ENCODE assay signal across 22 cellular contexts in the genomic region with DNA sequence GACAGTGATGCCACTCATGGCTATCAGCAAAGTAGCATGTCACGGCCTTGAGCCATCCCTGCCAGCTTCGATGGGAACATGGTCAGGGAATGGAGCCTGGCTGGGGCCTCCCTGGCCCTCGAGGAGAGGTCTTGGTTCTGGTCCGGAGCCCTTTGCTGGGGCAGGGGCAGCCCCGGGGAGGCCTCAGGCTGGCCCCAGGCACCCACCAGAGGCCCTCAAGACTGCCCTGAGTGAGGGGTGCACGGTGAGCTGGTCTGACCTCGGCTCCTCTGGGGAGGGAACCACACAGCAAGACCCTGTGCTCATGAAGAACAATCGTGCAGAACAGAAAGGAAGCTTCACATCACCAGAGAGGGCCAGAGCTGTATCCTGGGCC.
"Had no signal": no experiment of that assay in that cellular context is flagged by ENCODE, and none has a peak within 500 bp of the region (broad histone marks: within the 10 kb centered on the region; RNA-seq: fewer than 3 reads in every experiment).

No MANE protein-coding gene starts in this region.

- H3K4me1 Mint-ChIP-seq: activated naive CD4-positive, alpha-beta T cell treated with anti-CD3 and anti-CD28 coated beads, Interleukin-2, amount 50 U/mL, for 24 hours; central memory CD8-positive, alpha-beta T cell; endodermal cell; naive thymus-derived CD8-positive, alpha-beta T cell had no signal

- ATAC-seq: gastroesophageal sphincter; left colon; lower lobe of right lung; naive thymus-derived CD8-positive, alpha-beta T cell; SK-N-SH treated with all-trans-retinoic acid at 6 μM for 48 hours had no signal

- H3K36me3 Mint-ChIP-seq: activated naive CD4-positive, alpha-beta T cell treated with anti-CD3 and anti-CD28 coated beads, Interleukin-2, amount 50 U/mL, for 24 hours; naive thymus-derived CD8-positive, alpha-beta T cell; neural progenitor cell had no signal

- H3K9me3 ChIP-seq: ascending aorta, gastroesophageal sphincter, lower lobe of right lung, prostate gland, tibial artery had no signal

- H3K4me2 ChIP-seq: neural progenitor cell had no signal

- H3K27ac Mint-ChIP-seq: activated naive CD4-positive, alpha-beta T cell treated with anti-CD3 and anti-CD28 coated beads, Interleukin-2, amount 50 U/mL, for 24 hours; activated T-helper 2 cell treated with anti-CD3 and anti-CD28 coated beads, Interferon-gamma antibody, Interleukin-2, Interleukin-4, amounts not matched to agents 10 μg/mL and 5 μg/mL and 100 μg/mL, durations not matched to agents 14 hours and 24 hours and 36 hours; endodermal cell; naive thymus-derived CD8-positive, alpha-beta T cell; neural progenitor cell; stimulated activated naive CD8-positive, alpha-beta T cell treated with anti-CD3 and anti-CD28 coated beads, Interleukin-15, Interleukin-2, amounts not matched to agents 100 ng/mL and 50 ng/mL, for 24 hours had no signal

- H3K27me3 Mint-ChIP-seq: activated naive CD4-positive, alpha-beta T cell treated with anti-CD3 and anti-CD28 coated beads, Interleukin-2, amount 50 U/mL, for 24 hours; central memory CD8-positive, alpha-beta T cell had no signal

- H3K36me3 ChIP-seq: ascending aorta, brain microvascular endothelial cell, gastroesophageal sphincter, lower lobe of right lung, neural progenitor cell, prostate gland, tibial artery had no signal

- H3K9me3 Mint-ChIP-seq: activated naive CD4-positive, alpha-beta T cell treated with anti-CD3 and anti-CD28 coated beads, Interleukin-2, amount 50 U/mL, for 24 hours; activated T-helper 2 cell treated with anti-CD3 and anti-CD28 coated beads, Interferon-gamma antibody, Interleukin-2, Interleukin-4, amounts not matched to agents 10 μg/mL and 5 μg/mL and 100 μg/mL, durations not matched to agents 14 hours and 24 hours and 36 hours; central memory CD8-positive, alpha-beta T cell; endodermal cell; naive thymus-derived CD8-positive, alpha-beta T cell; neural progenitor cell; stimulated activated naive CD8-positive, alpha-beta T cell treated with anti-CD3 and anti-CD28 coated beads, Interleukin-15, Interleukin-2, amounts not matched to agents 100 ng/mL and 50 ng/mL, for 24 hours had no signal

- H3K4me3 ChIP-seq: ascending aorta, coronary artery, gastroesophageal sphincter, lower lobe of right lung, neural progenitor cell, prostate gland, tibial artery had no signal

- H3K9ac ChIP-seq: neural progenitor cell had no signal

- H3K4me1 ChIP-seq: ascending aorta, gastroesophageal sphincter, lower lobe of right lung, neural progenitor cell, prostate gland, tibial artery had no signal

- H3K27ac ChIP-seq: ascending aorta, brain microvascular endothelial cell, coronary artery, gastroesophageal sphincter, lower lobe of right lung, neural progenitor cell, prostate gland, tibial artery, VCaP had no signal

- H3K27me3 ChIP-seq: ascending aorta, brain microvascular endothelial cell, neural progenitor cell had no signal

- H3K4me3 Mint-ChIP-seq: activated naive CD4-positive, alpha-beta T cell treated with anti-CD3 and anti-CD28 coated beads, Interleukin-2, amount 50 U/mL, for 24 hours; central memory CD8-positive, alpha-beta T cell; endodermal cell; naive thymus-derived CD8-positive, alpha-beta T cell; neural progenitor cell; stimulated activated naive CD8-positive, alpha-beta T cell treated with anti-CD3 and anti-CD28 coated beads, Interleukin-15, Interleukin-2, amounts not matched to agents 100 ng/mL and 50 ng/mL, for 24 hours had no signal

- DNase-seq: activated T-cell treated with anti-CD3 and anti-CD28 coated beads, Interleukin-2, amount 50 U/mL, for 1 hour; brain microvascular endothelial cell; endodermal cell; lower lobe of right lung; mesendoderm; stimulated activated CD4-positive, alpha-beta T cell treated with anti-CD3 and anti-CD28 coated beads, Interleukin-12 subunit alpha, Interleukin-12 subunit beta, amount 100 ng/mL, for 4 hours; stimulated activated CD4-positive, alpha-beta T cell treated with anti-CD3 and anti-CD28 coated beads, Interleukin-1b, Interleukin-23, amount 100 ng/mL, for 48 hours; substantia nigra had no signal
